In genomic region chrX:137695405-137695804, GRCh38 we compare ENCODE assay signal across 25 cellular contexts.
"Had no signal": no experiment of that assay in that cellular context is flagged by ENCODE, and none has a peak within 500 bp of the region (broad histone marks: within the 10 kb centered on the region; RNA-seq: fewer than 3 reads in every experiment).

No MANE protein-coding gene starts in this region.

- H2AFZ ChIP-seq: hepatocyte had no signal

- H3K4me1 Mint-ChIP-seq: immature natural killer cell; naive thymus-derived CD4-positive, alpha-beta T cell; stimulated activated effector memory CD8-positive, alpha-beta T cell treated with anti-CD3 and anti-CD28 coated beads, Interleukin-12 subunit alpha, Interleukin-12 subunit beta, amount 100 ng/mL, for 72 hours; stimulated activated naive CD8-positive, alpha-beta T cell treated with anti-CD3 and anti-CD28 coated beads, Interleukin-15, amount 100 ng/mL, for 72 hours had no signal

- DNase-seq: immature natural killer cell; kidney; left colon; left lung; midbrain; mucosa of descending colon; naive thymus-derived CD4-positive, alpha-beta T cell; nucleus accumbens; pancreas; retina; right cardiac atrium; stimulated activated CD4-positive, alpha-beta T cell treated with anti-CD3 and anti-CD28 coated beads, Interleukin-4, amount 100 ng/mL, for 24 hours; stimulated activated naive CD4-positive, alpha-beta T cell; stimulated activated naive CD8-positive, alpha-beta T cell treated with anti-CD3 and anti-CD28 coated beads, Interleukin-15, amount 100 ng/mL, for 72 hours; substantia nigra; uterus had no signal

- H3K36me3 Mint-ChIP-seq: immature natural killer cell; naive thymus-derived CD4-positive, alpha-beta T cell; natural killer cell treated with Interleukin-12 subunit alpha and Interleukin-12 subunit beta and Interleukin-15 and Interleukin-18, amount 100 ng/mL, for 72 hours; stimulated activated effector memory CD8-positive, alpha-beta T cell treated with anti-CD3 and anti-CD28 coated beads, Interleukin-12 subunit alpha, Interleukin-12 subunit beta, amount 100 ng/mL, for 72 hours; type B pancreatic cell had no signal

- H3K79me2 ChIP-seq: hepatocyte had no signal

- H3K9me3 ChIP-seq: left lung, mucosa of descending colon, pancreas, prostate gland, tibial nerve, uterus had no signal

- H3K27me3 ChIP-seq: hepatocyte, left lung, tibial nerve, uterus had no signal

- ATAC-seq: left colon; left lung; mucosa of descending colon; naive thymus-derived CD4-positive, alpha-beta T cell; natural killer cell treated with Interleukin-12 subunit alpha and Interleukin-12 subunit beta and Interleukin-15 and Interleukin-18, amount 100 ng/mL, for 72 hours; pancreas; right cardiac atrium; sciatic nerve; stimulated activated effector memory CD8-positive, alpha-beta T cell treated with anti-CD3 and anti-CD28 coated beads, Interleukin-12 subunit alpha, Interleukin-12 subunit beta, amount 100 ng/mL, for 72 hours; stimulated activated naive CD8-positive, alpha-beta T cell treated with anti-CD3 and anti-CD28 coated beads, Interleukin-15, amount 100 ng/mL, for 72 hours had no signal

- H3K9me3 Mint-ChIP-seq: immature natural killer cell; naive thymus-derived CD4-positive, alpha-beta T cell; natural killer cell treated with Interleukin-12 subunit alpha and Interleukin-12 subunit beta and Interleukin-15 and Interleukin-18, amount 100 ng/mL, for 72 hours; stimulated activated effector memory CD8-positive, alpha-beta T cell treated with anti-CD3 and anti-CD28 coated beads, Interleukin-12 subunit alpha, Interleukin-12 subunit beta, amount 100 ng/mL, for 72 hours; stimulated activated naive CD8-positive, alpha-beta T cell treated with anti-CD3 and anti-CD28 coated beads, Interleukin-15, amount 100 ng/mL, for 72 hours; type B pancreatic cell had no signal

- H3K4me3 Mint-ChIP-seq: immature natural killer cell; naive thymus-derived CD4-positive, alpha-beta T cell; natural killer cell treated with Interleukin-12 subunit alpha and Interleukin-12 subunit beta and Interleukin-15 and Interleukin-18, amount 100 ng/mL, for 72 hours; stimulated activated effector memory CD8-positive, alpha-beta T cell treated with anti-CD3 and anti-CD28 coated beads, Interleukin-12 subunit alpha, Interleukin-12 subunit beta, amount 100 ng/mL, for 72 hours; stimulated activated naive CD8-positive, alpha-beta T cell treated with anti-CD3 and anti-CD28 coated beads, Interleukin-15, amount 100 ng/mL, for 72 hours; type B pancreatic cell had no signal

- H3K27ac ChIP-seq: hepatocyte, left lung, pancreas, prostate gland, skin epidermis, tibial nerve, uterus had no signal

- H3K27ac Mint-ChIP-seq: immature natural killer cell; naive thymus-derived CD4-positive, alpha-beta T cell; natural killer cell treated with Interleukin-12 subunit alpha and Interleukin-12 subunit beta and Interleukin-15 and Interleukin-18, amount 100 ng/mL, for 72 hours; stimulated activated effector memory CD8-positive, alpha-beta T cell treated with anti-CD3 and anti-CD28 coated beads, Interleukin-12 subunit alpha, Interleukin-12 subunit beta, amount 100 ng/mL, for 72 hours; stimulated activated naive CD8-positive, alpha-beta T cell treated with anti-CD3 and anti-CD28 coated beads, Interleukin-15, amount 100 ng/mL, for 72 hours; type B pancreatic cell had no signal

- H3K36me3 ChIP-seq: left lung, pancreas, prostate gland, tibial nerve, uterus had no signal

- H3K4me1 ChIP-seq: left lung, pancreas, prostate gland, tibial nerve, uterus had no signal

- H3K27me3 Mint-ChIP-seq: naive thymus-derived CD4-positive, alpha-beta T cell; natural killer cell treated with Interleukin-12 subunit alpha and Interleukin-12 subunit beta and Interleukin-15 and Interleukin-18, amount 100 ng/mL, for 72 hours; stimulated activated naive CD8-positive, alpha-beta T cell treated with anti-CD3 and anti-CD28 coated beads, Interleukin-15, amount 100 ng/mL, for 72 hours; type B pancreatic cell had no signal

- H3K4me2 ChIP-seq: hepatocyte had no signal

- H3K4me3 ChIP-seq: hepatocyte, left lung, lung, mucosa of descending colon, pancreas, prostate gland, skin epidermis, tibial nerve, uterus had no signal
